Comparison of ENCODE assay signal across 27 cellular contexts in the genomic region with DNA sequence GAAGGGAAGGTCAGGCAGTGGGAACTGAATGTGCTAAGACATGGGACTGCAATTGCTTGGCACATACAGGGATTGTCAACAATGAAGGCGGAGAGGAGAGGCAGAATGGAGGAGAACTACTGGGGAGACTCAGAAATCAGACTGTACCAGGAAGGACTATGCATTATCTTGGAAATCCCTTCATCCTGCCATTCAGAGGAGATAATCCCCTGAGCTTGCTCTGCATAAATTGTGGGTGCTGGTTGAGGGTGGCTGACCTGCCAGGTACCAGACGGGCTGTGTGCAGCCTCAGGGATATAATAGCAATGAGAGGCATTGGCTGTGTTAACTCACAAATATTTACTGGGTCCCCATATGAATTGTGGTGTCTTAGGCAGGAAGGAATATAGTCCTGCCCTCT. TPM values are rescaled to one million over a fixed set of nuclear protein-coding genes. Genes with fewer than 3 reads are reported as not detected.
A peak's percentile ranks its signal among the peaks of the same experiment; 100 is the strongest.
DNase-seq lines count a peak whose midpoint lies in the region; ATAC-seq, FAIRE-seq and TF ChIP-seq lines count a peak whose summit lies in the region.
"Had no signal": no experiment of that assay in that cellular context is flagged by ENCODE, and none has a peak within 500 bp of the region (broad histone marks: within the 10 kb centered on the region; RNA-seq: fewer than 3 reads in every experiment).

No MANE protein-coding gene starts in this region.

- H4K5ac ChIP-seq in H1 (ENCODE audit: insufficient read length, low read depth, low read length): no peak overlapping the region

- DNase-seq in GM23338 (ENCODE audit: low spot score) (no peak), NCI-H82 (lab: John Stamatoyannopoulos, UW) (peak; percentile 80), H1 (ENCODE audit: low read depth in 1 of 2, low spot score in 2 of 2) (no peak), nephron progenitor cell (no peak), stomach (no peak)
- no peak for DNase-seq in activated effector memory CD4-positive, alpha-beta T cell treated with anti-CD3 and anti-CD28 coated beads, Interleukin-2, amount 50 U/mL, for 16 hours
- DNase-seq: 8988T; ACHN; AML-193; BE2C; Calu3; CD4-positive, alpha-beta T cell; COR-L47; DMS53; DMS79 treated with DMSO at 0.1 percent for 48 hours; GF-D8; H9 had no signal

- TF ChIP-seq CTCF in GM23338 (conservative IDR thresholded peaks at IDR 0.05; ENCODE audit: low read depth in 2 of 2) (no peak), H1 (IDR thresholded peaks at IDR 0.05; ENCODE audit: control extremely low read depth in 1 of 3, insufficient read depth in 1 of 3, low read depth in 1 of 3, low read length in 3 of 3) (no peak), nephron progenitor cell (IDR thresholded peaks at IDR 0.05) (no peak), stomach (IDR thresholded peaks at IDR 0.05) (no peak)

- TF ChIP-seq RAD21 in H1 (IDR thresholded peaks at IDR 0.05 in 1 of 2, conservative IDR thresholded peaks at IDR 0.05 in 1 of 2; ENCODE audit: low read depth in 2 of 2, low read length in 2 of 2): no peak

- no peak overlapping the region for H2BK12ac ChIP-seq in H1 (ENCODE audit: low read depth, low read length)

- H2AFZ ChIP-seq in GM23338 (0 out of 2 replicates have a peak overlapping the region, but pooled peaks have one; percentile 29), H1 (ENCODE audit: low read length) (no peak overlapping the region)

- H3K14ac ChIP-seq in H1 (ENCODE audit: insufficient read length): no peak overlapping the region

- FAIRE-seq in H1 (lab: Jason Lieb, UNC): no peak
- FAIRE-seq: A549, GM12891, GM18507 had no signal

- no peak for TF ChIP-seq POLR2A in H1 (IDR thresholded peaks at IDR 0.05; ENCODE audit: control extremely low read depth in 1 of 2, low read depth in 2 of 2, low read length in 2 of 2)
- TF ChIP-seq POLR2A in stomach (IDR thresholded peaks at IDR 0.05): no peak

- H3K27ac ChIP-seq in GM23338 (ENCODE audit: low read depth) (no peak overlapping the region), H1 (ENCODE audit: low read depth, low read length) (no peak overlapping the region), stomach (no peak overlapping the region)
- H3K27ac ChIP-seq: A549; BLaER1 treated with 17β-estradiol and CSF1 and Interleukin-3, amounts not matched to agents 10 nM and 100 nM had no signal

- no peaks in the 10 kb centered on the region for H3K9me3 Mint-ChIP-seq in GM23338
- no peaks in the 10 kb centered on the region for H3K9me3 Mint-ChIP-seq in nephron progenitor cell
- H3K9me3 Mint-ChIP-seq: CD14-positive monocyte; CD4-positive, alpha-beta T cell; H9 had no signal

- TF ChIP-seq EP300 in H1 (IDR thresholded peaks at IDR 0.05; ENCODE audit: borderline replicate concordance in 1 of 2, low read depth in 2 of 2, low read length in 2 of 2) (no peak), stomach (IDR thresholded peaks at IDR 0.05) (no peak)

- H3K4me3 Mint-ChIP-seq in GM23338 (no peak overlapping the region), nephron progenitor cell (peak overlapping the region; percentile 1)
- H3K4me3 Mint-ChIP-seq: CD14-positive monocyte; CD4-positive, alpha-beta T cell; H9 had no signal

- H3K23me2 ChIP-seq in H1 (ENCODE audit: low read depth, low read length): peaks cover 2% of the 10 kb centered on the region; the same call in 1 of the 2 replicates

- H3K4me2 ChIP-seq in GM23338: no peak overlapping the region
- no peak overlapping the region; a peak in 1 of 4 replicates for H3K4me2 ChIP-seq in H1 (ENCODE audit: insufficient read depth in 1 of 2, low read depth in 2 of 2, low read length in 2 of 2)
- H3K4me2 ChIP-seq: A549; BLaER1 treated with 17β-estradiol and CSF1 and Interleukin-3, amounts not matched to agents 10 nM and 100 nM had no signal

- H3K36me3 Mint-ChIP-seq in GM23338 (ENCODE audit: low read depth): no peaks in the 10 kb centered on the region; the same call in 2 of the 3 replicates
- H3K36me3 Mint-ChIP-seq in nephron progenitor cell (ENCODE audit: low read depth): no peaks in the 10 kb centered on the region
- H3K36me3 Mint-ChIP-seq: CD14-positive monocyte had no signal

- POLR2A ChIA-PET in H1 (lab: Charles Lee; ENCODE audit: partially characterized antibody): no interaction called here

- no peak overlapping the region for H2AK5ac ChIP-seq in H1 (ENCODE audit: low read depth, low read length)

- H3K4me3 ChIP-seq in GM23338 (no peak overlapping the region), H1 (ENCODE audit: extremely low read depth in 1 of 4, insufficient read depth in 2 of 4, low read depth in 3 of 4, low read length in 4 of 4) (no peak overlapping the region), stomach (no peak overlapping the region)
- H3K4me3 ChIP-seq: A549; BLaER1 treated with 17β-estradiol and CSF1 and Interleukin-3, amounts not matched to agents 10 nM and 100 nM had no signal

- H2BK5ac ChIP-seq in H1 (ENCODE audit: low read depth, low read length): no peak overlapping the region

- H3K23ac ChIP-seq in H1 (ENCODE audit: insufficient read length): no peak overlapping the region

- CTCF ChIA-PET in H1 (lab: Charles Lee; ENCODE audit: partially characterized antibody): interaction anchor here (0.7 to 8.2 kb wide), 4 partner anchors 22 to 57 kb away, joined by 4 to 158 read pairs (median 6); no protein-coding TSS in a partner anchor

- no peak overlapping the region for H3K56ac ChIP-seq in H1 (replicated peaks; ENCODE audit: insufficient read length, low read depth, low read length)

- no peak overlapping the region for H3K27ac Mint-ChIP-seq in GM23338
- H3K27ac Mint-ChIP-seq in nephron progenitor cell: no peak overlapping the region
- H3K27ac Mint-ChIP-seq: CD14-positive monocyte; CD4-positive, alpha-beta T cell; H9 had no signal

- no peak for ATAC-seq in GM23338
- ATAC-seq in HG03108 (IDR thresholded peaks at IDR 0.05; ENCODE audit: unreplicated experiment): no peak
- ATAC-seq in GM21390 (IDR thresholded peaks at IDR 0.05; ENCODE audit: unreplicated experiment): no peak
- ATAC-seq: A549, HCT116 had no signal

- H3K4me1 Mint-ChIP-seq in GM23338 (peaks cover 30% of the 10 kb centered on the region), nephron progenitor cell (peaks cover 49% of the 10 kb centered on the region)

- 82% methylated on average over 2 of the region's 2 CpGs; no CpG with 5 or more reads in 1 of the 2 experiments for WGBS in H1 (ENCODE audit: extremely low coverage in 1 of 2, insufficient coverage in 1 of 2, insufficient read length in 1 of 2, insufficient replicate concordance in 2 of 2, low coverage in 1 of 2, low lambda C conversion rate in 2 of 2, missing lambda C conversion rate in 1 of 2), 2 experiments
- WGBS in stomach, 5 donors: 87 to 94% (median 93%) methylated on average over 2 of the region's 2 CpGs

- H4K20me1 ChIP-seq in GM23338 (replicated peaks; ENCODE audit: insufficient read depth) (no peaks in the 10 kb centered on the region), H1 (replicated peaks in 1 of 2; ENCODE audit: control insufficient read depth in 1 of 2, insufficient read depth in 2 of 2, low read length in 2 of 2) (no peaks in the 10 kb centered on the region)
- H4K20me1 ChIP-seq: BLaER1 treated with 17β-estradiol and CSF1 and Interleukin-3, amounts not matched to agents 10 nM and 100 nM had no signal

- H3K36me3 ChIP-seq in GM23338 (ENCODE audit: insufficient read depth) (no peaks in the 10 kb centered on the region), H1 (ENCODE audit: control insufficient read depth in 2 of 4, insufficient read depth in 4 of 4, low read length in 3 of 4) (no peaks in the 10 kb centered on the region), stomach (no peaks in the 10 kb centered on the region)
- H3K36me3 ChIP-seq: BE2C; BLaER1 treated with 17β-estradiol and CSF1 and Interleukin-3, amounts not matched to agents 10 nM and 100 nM had no signal

- H2BK120ac ChIP-seq in H1 (replicated peaks; ENCODE audit: low read depth, low read length): no peak overlapping the region

- no peak overlapping the region for H3K18ac ChIP-seq in H1 (ENCODE audit: extremely low read depth, low read length)

- H2BK15ac ChIP-seq in H1 (ENCODE audit: low read length): peak overlapping the region; percentile 40; the same call in 1 of the 2 replicates

- H3K9me3 ChIP-seq in H1 (ENCODE audit: insufficient read depth in 2 of 2, low read depth in 1 of 2, low read length in 1 of 2) (no peaks in the 10 kb centered on the region), stomach (no peaks in the 10 kb centered on the region)
- H3K9me3 ChIP-seq: A549; BE2C; BLaER1 treated with 17β-estradiol and CSF1 and Interleukin-3, amounts not matched to agents 10 nM and 100 nM had no signal

- no peaks in the 10 kb centered on the region for H3K79me1 ChIP-seq in H1 (ENCODE audit: low read depth, low read length)

- no peak overlapping the region for H4K8ac ChIP-seq in H1 (ENCODE audit: extremely low read depth, insufficient read depth, low read length)

- no peak overlapping the region for H4K91ac ChIP-seq in H1 (replicated peaks; ENCODE audit: insufficient read length, low read length)

- H3F3A ChIP-seq in GM23338 (replicated peaks; ENCODE audit: low read depth): no peaks in the 10 kb centered on the region

- H3K27me3 ChIP-seq in GM23338 (ENCODE audit: insufficient read depth) (peaks cover 22% of the 10 kb centered on the region), H1 (replicated peaks in 1 of 4; ENCODE audit: control insufficient read depth in 3 of 4, extremely low read depth in 1 of 4, insufficient read depth in 3 of 4, low read length in 3 of 4) (peaks cover 0 to 16% (median 15%) of the 10 kb centered on the region in 4 experiments; a peak in 6 of 7 replicates), stomach (peaks cover 0 to 37% (median 11%) of the 10 kb centered on the region in 3 donors)
- H3K27me3 ChIP-seq: BE2C had no signal

- peaks cover 10% of the 10 kb centered on the region for H3K9me2 ChIP-seq in GM23338 (ENCODE audit: insufficient read depth)

- H2BK20ac ChIP-seq in H1 (ENCODE audit: low read length): no peak overlapping the region

- H3K79me2 ChIP-seq in GM23338 (replicated peaks; ENCODE audit: insufficient read depth): no peaks in the 10 kb centered on the region
- H3K79me2 ChIP-seq in H1 (ENCODE audit: control insufficient read depth in 1 of 2, insufficient read depth in 2 of 2, low read length in 2 of 2): no peaks in the 10 kb centered on the region

- H3K27me3 Mint-ChIP-seq in GM23338 (ENCODE audit: insufficient read depth, low read depth, poor library complexity) (peaks cover 18% of the 10 kb centered on the region), nephron progenitor cell (ENCODE audit: low read depth, poor library complexity) (peaks cover 34% of the 10 kb centered on the region)

- no peak overlapping the region for H3K9ac ChIP-seq in H1 (replicated peaks in 1 of 4; ENCODE audit: extremely low read depth in 1 of 4, low read depth in 3 of 4, low read length in 3 of 4)
- H3K9ac ChIP-seq: BLaER1 treated with 17β-estradiol and CSF1 and Interleukin-3, amounts not matched to agents 10 nM and 100 nM had no signal

- H3K4me1 ChIP-seq in GM23338 (ENCODE audit: insufficient read depth): peaks cover 33% of the 10 kb centered on the region
- peaks cover 5 to 24% (median 17%) of the 10 kb centered on the region in 4 experiments; a peak in 6 of 7 replicates for H3K4me1 ChIP-seq in H1 (replicated peaks in 1 of 4; ENCODE audit: control insufficient read depth in 3 of 4, insufficient read depth in 4 of 4, low read length in 3 of 4)
- peaks cover 0 to 8% (median 5%) of the 10 kb centered on the region in 4 donors for H3K4me1 ChIP-seq in stomach
- H3K4me1 ChIP-seq: BE2C had no signal

- intact Hi-C loops in stomach (cut with DNase I; ENCODE audit: low total_unique reads): no loop called here

- H3K4ac ChIP-seq in H1 (replicated peaks; ENCODE audit: insufficient read length, low read depth, low read length): no peak overlapping the region

RNA-seq across cellular contexts. Expression of a gene that starts 5.0 kb away (rescaled TPM):
- 0.89 and 1.6 TPM in 2 replicates for total RNA-seq in GM23338 (2014; rRNA removed; shearing (Covaris generic))
- polyA plus RNA-seq in GM23338 (2016; fragmentation: Nextera tagmentation; extraction: Ambion mirVana) (2.0 and 2.2 TPM in 2 replicates), H1 (2011; rRNA removed) (0.95 and 1.5 TPM in 2 replicates), stomach (under 1 TPM; 0.31 to 0.93 (median 0.53) TPM)
- total RNA-seq in H1 (2021; fragmentation: NEBNext Ultra II Directional; extraction: Animal tissue kit (Norgen Biotek cat#: 25700)): 3.4 and 3.5 TPM in 2 replicates
- 0.59 TPM for polyA plus RNA-seq in H1 (2011; cell fraction: cytosol; rRNA removed)
- polyA plus RNA-seq in H1 (2011; cell fraction: nucleus; rRNA removed): 2.6 TPM
- 1.6 to 3.5 TPM (median 2.1 TPM) in 4 replicates for polyA plus RNA-seq in H1 (2012, experiment 1 of 2)
- 1.1 TPM for polyA plus RNA-seq in H1 (2012, experiment 2 of 2)
- polyA plus RNA-seq in H1 (2013, experiment 1 of 2): 2.1 TPM
- polyA plus RNA-seq in H1 (2013, experiment 2 of 2): 2.1 TPM
- polyA minus RNA-seq in H1 (2011; rRNA and poly(A)+ RNA removed): 0.98 and 1.3 TPM in 2 replicates
- 4.0 TPM for polyA minus RNA-seq in H1 (2011; cell fraction: cytosol; rRNA and poly(A)+ RNA removed)
- polyA minus RNA-seq in H1 (2011; cell fraction: nucleus; rRNA and poly(A)+ RNA removed): 4.4 TPM
- 1 to 10 TPM in 3 of 5 donors, under 1 TPM in 1, not detected in 1; 0.45 to 2.0 (median 1.2) TPM for total RNA-seq in stomach
- total RNA-seq: CD4-positive, alpha-beta T cell; Daoy; G401 had no signal
- polyA plus RNA-seq: CD14-positive monocyte had no signal
